In the genomic region with DNA sequence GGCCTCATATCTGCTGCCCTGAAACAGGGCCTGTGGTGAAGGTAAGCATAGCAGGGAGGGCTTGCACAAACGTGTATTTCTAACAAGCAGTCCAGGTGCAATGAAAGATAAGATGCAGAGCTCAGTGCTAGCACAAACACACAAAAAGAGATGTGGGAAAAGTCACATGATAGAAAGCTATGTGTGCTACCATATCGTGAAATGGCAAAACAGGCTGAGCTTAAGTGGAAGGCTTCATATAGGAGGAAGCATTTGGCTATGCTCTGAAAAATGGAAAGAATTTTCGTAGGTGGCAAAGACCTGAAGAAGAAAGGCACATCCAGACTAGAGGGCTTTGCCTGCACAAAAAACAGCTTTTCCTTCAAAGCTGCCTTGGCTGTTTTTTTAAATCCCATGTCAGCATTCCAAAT, we compare ENCODE assay signal across 1 cellular context.
A peak's percentile ranks its signal among the peaks of the same experiment; 100 is the strongest.
TF ChIP-seq lines count a peak whose summit lies in the region.

No MANE protein-coding gene starts in this region.

TF ChIP-seq in K562, 482 proteins besides CTCF, POLR2A, EP300 and RAD21 (continued from another document and continues in another):
- TF ChIP-seq, protein P1, sequence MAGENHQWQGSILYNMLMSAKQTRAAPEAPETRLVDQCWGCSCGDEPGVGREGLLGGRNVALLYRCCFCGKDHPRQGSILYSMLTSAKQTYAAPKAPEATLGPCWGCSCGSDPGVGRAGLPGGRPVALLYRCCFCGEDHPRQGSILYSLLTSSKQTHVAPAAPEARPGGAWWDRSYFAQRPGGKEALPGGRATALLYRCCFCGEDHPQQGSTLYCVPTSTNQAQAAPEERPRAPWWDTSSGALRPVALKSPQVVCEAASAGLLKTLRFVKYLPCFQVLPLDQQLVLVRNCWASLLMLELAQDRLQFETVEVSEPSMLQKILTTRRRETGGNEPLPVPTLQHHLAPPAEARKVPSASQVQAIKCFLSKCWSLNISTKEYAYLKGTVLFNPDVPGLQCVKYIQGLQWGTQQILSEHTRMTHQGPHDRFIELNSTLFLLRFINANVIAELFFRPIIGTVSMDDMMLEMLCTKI (IDR thresholded peaks at IDR 0.05; ENCODE audit: partially characterized antibody): no peak
- TF ChIP-seq NFATC3 (IDR thresholded peaks at IDR 0.05): no peak
- TF ChIP-seq TAF7 (tag; IDR thresholded peaks at IDR 0.05): no peak
- peak; percentile 66 for TF ChIP-seq HDAC3 (IDR thresholded peaks at IDR 0.05; ENCODE audit: borderline replicate concordance, partially characterized antibody)
- no peak for TF ChIP-seq NFYB (IDR thresholded peaks at IDR 0.05; ENCODE audit: extremely low read depth, insufficient read length)
- TF ChIP-seq, protein P2, sequence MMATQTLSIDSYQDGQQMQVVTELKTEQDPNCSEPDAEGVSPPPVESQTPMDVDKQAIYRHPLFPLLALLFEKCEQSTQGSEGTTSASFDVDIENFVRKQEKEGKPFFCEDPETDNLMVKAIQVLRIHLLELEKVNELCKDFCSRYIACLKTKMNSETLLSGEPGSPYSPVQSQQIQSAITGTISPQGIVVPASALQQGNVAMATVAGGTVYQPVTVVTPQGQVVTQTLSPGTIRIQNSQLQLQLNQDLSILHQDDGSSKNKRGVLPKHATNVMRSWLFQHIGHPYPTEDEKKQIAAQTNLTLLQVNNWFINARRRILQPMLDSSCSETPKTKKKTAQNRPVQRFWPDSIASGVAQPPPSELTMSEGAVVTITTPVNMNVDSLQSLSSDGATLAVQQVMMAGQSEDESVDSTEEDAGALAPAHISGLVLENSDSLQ (IDR thresholded peaks at IDR 0.05): no peak
- TF ChIP-seq, protein P3, sequence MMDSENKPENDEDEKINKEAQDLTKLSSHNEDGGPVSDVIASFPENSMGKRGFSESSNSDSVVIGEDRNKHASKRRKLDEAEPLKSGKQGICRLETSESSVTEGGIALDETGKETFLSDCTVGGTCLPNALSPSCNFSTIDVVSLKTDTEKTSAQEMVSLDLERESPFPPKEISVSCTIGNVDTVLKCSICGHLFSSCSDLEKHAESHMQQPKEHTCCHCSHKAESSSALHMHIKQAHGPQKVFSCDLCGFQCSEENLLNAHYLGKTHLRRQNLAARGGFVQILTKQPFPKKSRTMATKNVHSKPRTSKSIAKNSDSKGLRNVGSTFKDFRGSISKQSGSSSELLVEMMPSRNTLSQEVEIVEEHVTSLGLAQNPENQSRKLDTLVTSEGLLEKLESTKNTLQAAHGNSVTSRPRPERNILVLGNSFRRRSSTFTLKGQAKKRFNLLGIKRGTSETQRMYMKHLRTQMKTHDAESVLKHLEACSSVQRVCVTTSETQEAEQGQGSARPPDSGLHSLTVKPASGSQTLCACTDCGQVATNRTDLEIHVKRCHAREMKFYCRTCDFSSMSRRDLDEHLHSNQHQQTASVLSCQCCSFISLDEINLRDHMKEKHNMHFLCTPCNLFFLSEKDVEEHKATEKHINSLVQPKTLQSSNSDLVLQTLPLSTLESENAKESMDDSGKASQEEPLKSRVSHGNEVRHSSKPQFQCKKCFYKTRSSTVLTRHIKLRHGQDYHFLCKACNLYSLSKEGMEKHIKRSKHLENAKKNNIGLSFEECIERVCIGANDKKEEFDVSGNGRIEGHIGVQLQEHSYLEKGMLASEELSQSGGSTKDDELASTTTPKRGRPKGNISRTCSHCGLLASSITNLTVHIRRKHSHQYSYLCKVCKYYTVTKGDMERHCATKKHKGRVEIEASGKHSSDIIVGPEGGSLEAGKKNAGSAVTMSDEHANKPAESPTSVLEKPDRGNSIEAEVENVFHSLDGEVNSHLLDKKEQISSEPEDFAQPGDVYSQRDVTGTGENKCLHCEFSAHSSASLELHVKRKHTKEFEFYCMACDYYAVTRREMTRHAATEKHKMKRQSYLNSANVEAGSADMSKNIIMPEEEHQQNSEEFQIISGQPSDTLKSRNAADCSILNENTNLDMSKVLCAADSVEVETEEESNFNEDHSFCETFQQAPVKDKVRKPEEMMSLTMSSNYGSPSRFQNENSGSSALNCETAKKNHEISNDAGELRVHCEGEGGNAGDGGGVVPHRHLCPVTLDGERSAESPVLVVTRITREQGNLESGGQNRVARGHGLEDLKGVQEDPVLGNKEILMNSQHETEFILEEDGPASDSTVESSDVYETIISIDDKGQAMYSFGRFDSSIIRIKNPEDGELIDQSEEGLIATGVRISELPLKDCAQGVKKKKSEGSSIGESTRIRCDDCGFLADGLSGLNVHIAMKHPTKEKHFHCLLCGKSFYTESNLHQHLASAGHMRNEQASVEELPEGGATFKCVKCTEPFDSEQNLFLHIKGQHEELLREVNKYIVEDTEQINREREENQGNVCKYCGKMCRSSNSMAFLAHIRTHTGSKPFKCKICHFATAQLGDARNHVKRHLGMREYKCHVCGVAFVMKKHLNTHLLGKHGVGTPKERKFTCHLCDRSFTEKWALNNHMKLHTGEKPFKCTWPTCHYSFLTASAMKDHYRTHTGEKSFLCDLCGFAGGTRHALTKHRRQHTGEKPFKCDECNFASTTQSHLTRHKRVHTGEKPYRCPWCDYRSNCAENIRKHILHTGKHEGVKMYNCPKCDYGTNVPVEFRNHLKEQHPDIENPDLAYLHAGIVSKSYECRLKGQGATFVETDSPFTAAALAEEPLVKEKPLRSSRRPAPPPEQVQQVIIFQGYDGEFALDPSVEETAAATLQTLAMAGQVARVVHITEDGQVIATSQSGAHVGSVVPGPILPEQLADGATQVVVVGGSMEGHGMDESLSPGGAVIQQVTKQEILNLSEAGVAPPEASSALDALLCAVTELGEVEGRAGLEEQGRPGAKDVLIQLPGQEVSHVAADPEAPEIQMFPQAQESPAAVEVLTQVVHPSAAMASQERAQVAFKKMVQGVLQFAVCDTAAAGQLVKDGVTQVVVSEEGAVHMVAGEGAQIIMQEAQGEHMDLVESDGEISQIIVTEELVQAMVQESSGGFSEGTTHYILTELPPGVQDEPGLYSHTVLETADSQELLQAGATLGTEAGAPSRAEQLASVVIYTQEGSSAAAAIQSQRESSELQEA (IDR thresholded peaks at IDR 0.05; ENCODE audit: low read depth): no peak
- TF ChIP-seq CHD1 (IDR thresholded peaks at IDR 0.05; ENCODE audit: low read length): no peak
- peak; percentile 65; the same call in 1 of the 2 replicates for TF ChIP-seq PHB2 (IDR thresholded peaks at IDR 0.05; ENCODE audit: low read depth)
- TF ChIP-seq CHCHD3 (CRISPR knock-in tag; IDR thresholded peaks at IDR 0.05): no peak
- TF ChIP-seq ZBTB1 (CRISPR knock-in tag; IDR thresholded peaks at IDR 0.05; ENCODE audit: borderline replicate concordance, low read depth): no peak
- TF ChIP-seq SLC30A9 (CRISPR knock-in tag; IDR thresholded peaks at IDR 0.05): no peak
- no peak for TF ChIP-seq MCM2 (IDR thresholded peaks at IDR 0.05; ENCODE audit: low read depth)
- no peak for TF ChIP-seq POLR2G (IDR thresholded peaks at IDR 0.05; ENCODE audit: low read depth, low read length)
- TF ChIP-seq, protein P4, sequence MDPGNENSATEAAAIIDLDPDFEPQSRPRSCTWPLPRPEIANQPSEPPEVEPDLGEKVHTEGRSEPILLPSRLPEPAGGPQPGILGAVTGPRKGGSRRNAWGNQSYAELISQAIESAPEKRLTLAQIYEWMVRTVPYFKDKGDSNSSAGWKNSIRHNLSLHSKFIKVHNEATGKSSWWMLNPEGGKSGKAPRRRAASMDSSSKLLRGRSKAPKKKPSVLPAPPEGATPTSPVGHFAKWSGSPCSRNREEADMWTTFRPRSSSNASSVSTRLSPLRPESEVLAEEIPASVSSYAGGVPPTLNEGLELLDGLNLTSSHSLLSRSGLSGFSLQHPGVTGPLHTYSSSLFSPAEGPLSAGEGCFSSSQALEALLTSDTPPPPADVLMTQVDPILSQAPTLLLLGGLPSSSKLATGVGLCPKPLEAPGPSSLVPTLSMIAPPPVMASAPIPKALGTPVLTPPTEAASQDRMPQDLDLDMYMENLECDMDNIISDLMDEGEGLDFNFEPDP (CRISPR knock-in tag; IDR thresholded peaks at IDR 0.05): no peak
- TF ChIP-seq NR2C1 (IDR thresholded peaks at IDR 0.05): 0 out of 2 replicates have a peak, but pooled peaks have one; percentile 10
- TF ChIP-seq NR2C1 (tag; IDR thresholded peaks at IDR 0.05): no peak
- TF ChIP-seq, protein P5, sequence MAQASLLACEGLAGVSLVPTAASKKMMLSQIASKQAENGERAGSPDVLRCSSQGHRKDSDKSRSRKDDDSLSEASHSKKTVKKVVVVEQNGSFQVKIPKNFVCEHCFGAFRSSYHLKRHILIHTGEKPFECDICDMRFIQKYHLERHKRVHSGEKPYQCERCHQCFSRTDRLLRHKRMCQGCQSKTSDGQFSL (CRISPR knock-in tag; IDR thresholded peaks at IDR 0.05): no peak
- TF ChIP-seq, protein P5 (tag; IDR thresholded peaks at IDR 0.05): no peak
- peak; percentile 85 for TF ChIP-seq ZNF75A (CRISPR knock-in tag; IDR thresholded peaks at IDR 0.05)
- TF ChIP-seq, protein P6, sequence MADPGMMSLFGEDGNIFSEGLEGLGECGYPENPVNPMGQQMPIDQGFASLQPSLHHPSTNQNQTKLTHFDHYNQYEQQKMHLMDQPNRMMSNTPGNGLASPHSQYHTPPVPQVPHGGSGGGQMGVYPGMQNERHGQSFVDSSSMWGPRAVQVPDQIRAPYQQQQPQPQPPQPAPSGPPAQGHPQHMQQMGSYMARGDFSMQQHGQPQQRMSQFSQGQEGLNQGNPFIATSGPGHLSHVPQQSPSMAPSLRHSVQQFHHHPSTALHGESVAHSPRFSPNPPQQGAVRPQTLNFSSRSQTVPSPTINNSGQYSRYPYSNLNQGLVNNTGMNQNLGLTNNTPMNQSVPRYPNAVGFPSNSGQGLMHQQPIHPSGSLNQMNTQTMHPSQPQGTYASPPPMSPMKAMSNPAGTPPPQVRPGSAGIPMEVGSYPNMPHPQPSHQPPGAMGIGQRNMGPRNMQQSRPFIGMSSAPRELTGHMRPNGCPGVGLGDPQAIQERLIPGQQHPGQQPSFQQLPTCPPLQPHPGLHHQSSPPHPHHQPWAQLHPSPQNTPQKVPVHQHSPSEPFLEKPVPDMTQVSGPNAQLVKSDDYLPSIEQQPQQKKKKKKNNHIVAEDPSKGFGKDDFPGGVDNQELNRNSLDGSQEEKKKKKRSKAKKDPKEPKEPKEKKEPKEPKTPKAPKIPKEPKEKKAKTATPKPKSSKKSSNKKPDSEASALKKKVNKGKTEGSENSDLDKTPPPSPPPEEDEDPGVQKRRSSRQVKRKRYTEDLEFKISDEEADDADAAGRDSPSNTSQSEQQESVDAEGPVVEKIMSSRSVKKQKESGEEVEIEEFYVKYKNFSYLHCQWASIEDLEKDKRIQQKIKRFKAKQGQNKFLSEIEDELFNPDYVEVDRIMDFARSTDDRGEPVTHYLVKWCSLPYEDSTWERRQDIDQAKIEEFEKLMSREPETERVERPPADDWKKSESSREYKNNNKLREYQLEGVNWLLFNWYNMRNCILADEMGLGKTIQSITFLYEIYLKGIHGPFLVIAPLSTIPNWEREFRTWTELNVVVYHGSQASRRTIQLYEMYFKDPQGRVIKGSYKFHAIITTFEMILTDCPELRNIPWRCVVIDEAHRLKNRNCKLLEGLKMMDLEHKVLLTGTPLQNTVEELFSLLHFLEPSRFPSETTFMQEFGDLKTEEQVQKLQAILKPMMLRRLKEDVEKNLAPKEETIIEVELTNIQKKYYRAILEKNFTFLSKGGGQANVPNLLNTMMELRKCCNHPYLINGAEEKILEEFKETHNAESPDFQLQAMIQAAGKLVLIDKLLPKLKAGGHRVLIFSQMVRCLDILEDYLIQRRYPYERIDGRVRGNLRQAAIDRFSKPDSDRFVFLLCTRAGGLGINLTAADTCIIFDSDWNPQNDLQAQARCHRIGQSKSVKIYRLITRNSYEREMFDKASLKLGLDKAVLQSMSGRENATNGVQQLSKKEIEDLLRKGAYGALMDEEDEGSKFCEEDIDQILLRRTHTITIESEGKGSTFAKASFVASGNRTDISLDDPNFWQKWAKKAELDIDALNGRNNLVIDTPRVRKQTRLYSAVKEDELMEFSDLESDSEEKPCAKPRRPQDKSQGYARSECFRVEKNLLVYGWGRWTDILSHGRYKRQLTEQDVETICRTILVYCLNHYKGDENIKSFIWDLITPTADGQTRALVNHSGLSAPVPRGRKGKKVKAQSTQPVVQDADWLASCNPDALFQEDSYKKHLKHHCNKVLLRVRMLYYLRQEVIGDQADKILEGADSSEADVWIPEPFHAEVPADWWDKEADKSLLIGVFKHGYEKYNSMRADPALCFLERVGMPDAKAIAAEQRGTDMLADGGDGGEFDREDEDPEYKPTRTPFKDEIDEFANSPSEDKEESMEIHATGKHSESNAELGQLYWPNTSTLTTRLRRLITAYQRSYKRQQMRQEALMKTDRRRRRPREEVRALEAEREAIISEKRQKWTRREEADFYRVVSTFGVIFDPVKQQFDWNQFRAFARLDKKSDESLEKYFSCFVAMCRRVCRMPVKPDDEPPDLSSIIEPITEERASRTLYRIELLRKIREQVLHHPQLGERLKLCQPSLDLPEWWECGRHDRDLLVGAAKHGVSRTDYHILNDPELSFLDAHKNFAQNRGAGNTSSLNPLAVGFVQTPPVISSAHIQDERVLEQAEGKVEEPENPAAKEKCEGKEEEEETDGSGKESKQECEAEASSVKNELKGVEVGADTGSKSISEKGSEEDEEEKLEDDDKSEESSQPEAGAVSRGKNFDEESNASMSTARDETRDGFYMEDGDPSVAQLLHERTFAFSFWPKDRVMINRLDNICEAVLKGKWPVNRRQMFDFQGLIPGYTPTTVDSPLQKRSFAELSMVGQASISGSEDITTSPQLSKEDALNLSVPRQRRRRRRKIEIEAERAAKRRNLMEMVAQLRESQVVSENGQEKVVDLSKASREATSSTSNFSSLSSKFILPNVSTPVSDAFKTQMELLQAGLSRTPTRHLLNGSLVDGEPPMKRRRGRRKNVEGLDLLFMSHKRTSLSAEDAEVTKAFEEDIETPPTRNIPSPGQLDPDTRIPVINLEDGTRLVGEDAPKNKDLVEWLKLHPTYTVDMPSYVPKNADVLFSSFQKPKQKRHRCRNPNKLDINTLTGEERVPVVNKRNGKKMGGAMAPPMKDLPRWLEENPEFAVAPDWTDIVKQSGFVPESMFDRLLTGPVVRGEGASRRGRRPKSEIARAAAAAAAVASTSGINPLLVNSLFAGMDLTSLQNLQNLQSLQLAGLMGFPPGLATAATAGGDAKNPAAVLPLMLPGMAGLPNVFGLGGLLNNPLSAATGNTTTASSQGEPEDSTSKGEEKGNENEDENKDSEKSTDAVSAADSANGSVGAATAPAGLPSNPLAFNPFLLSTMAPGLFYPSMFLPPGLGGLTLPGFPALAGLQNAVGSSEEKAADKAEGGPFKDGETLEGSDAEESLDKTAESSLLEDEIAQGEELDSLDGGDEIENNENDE (IDR thresholded peaks at IDR 0.05; ENCODE audit: low read depth, low read length): no peak
- no peak for TF ChIP-seq ZNF133 (CRISPR knock-in tag; IDR thresholded peaks at IDR 0.05)
- no peak for TF ChIP-seq KAT8 (IDR thresholded peaks at IDR 0.05; ENCODE audit: low read depth)
- TF ChIP-seq ZNF696 (CRISPR knock-in tag; conservative IDR thresholded peaks at IDR 0.05): no peak
- TF ChIP-seq, protein P7, sequence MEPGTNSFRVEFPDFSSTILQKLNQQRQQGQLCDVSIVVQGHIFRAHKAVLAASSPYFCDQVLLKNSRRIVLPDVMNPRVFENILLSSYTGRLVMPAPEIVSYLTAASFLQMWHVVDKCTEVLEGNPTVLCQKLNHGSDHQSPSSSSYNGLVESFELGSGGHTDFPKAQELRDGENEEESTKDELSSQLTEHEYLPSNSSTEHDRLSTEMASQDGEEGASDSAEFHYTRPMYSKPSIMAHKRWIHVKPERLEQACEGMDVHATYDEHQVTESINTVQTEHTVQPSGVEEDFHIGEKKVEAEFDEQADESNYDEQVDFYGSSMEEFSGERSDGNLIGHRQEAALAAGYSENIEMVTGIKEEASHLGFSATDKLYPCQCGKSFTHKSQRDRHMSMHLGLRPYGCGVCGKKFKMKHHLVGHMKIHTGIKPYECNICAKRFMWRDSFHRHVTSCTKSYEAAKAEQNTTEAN (CRISPR knock-in tag; IDR thresholded peaks at IDR 0.05): peak; percentile 94
